Comparison of ENCODE assay signal across 21 cellular contexts in genomic region chr22:18028817-18029527, GRCh38. TPM values are rescaled to one million over a fixed set of nuclear protein-coding genes. Genes with fewer than 3 reads are reported as not detected.
DNase-seq lines count a peak whose midpoint lies in the region; ATAC-seq and TF ChIP-seq lines count a peak whose summit lies in the region.
"Had no signal": no experiment of that assay in that cellular context is flagged by ENCODE, and none has a peak within 500 bp of the region (broad histone marks: within the 10 kb centered on the region; RNA-seq: fewer than 3 reads in every experiment).

No MANE protein-coding gene starts in this region.

- H3K4me3 ChIP-seq in OCI-LY7 (ENCODE audit: low read depth, low read length, poor library complexity, severe bottlenecking) = no peak overlapping the region
- H3K4me3 ChIP-seq: BLaER1 treated with 17β-estradiol and CSF1 and Interleukin-3, amounts not matched to agents 10 nM and 100 nM; SJCRH30 had no signal

- no peaks in the 10 kb centered on the region for H3K9me3 ChIP-seq in OCI-LY7 (ENCODE audit: low read length)
- H3K9me3 ChIP-seq: BLaER1 treated with 17β-estradiol and CSF1 and Interleukin-3, amounts not matched to agents 10 nM and 100 nM; SJCRH30 had no signal

- peak; percentile 62 for ATAC-seq in HG02678 (IDR thresholded peaks at IDR 0.05; ENCODE audit: unreplicated experiment)
- no peak for ATAC-seq in sciatic nerve
- ATAC-seq in GM18870 (IDR thresholded peaks at IDR 0.05; ENCODE audit: unreplicated experiment) = no peak
- ATAC-seq: activated naive CD4-positive, alpha-beta T cell treated with anti-CD3 and anti-CD28 coated beads, Interleukin-2, amount 50 U/mL, for 72 hours; stimulated activated naive CD8-positive, alpha-beta T cell treated with anti-CD3 and anti-CD28 coated beads, Interleukin-15, Interleukin-2, amounts not matched to agents 100 U/mL and 50 U/mL, for 24 hours had no signal

- H2AFZ ChIP-seq in OCI-LY7 (ENCODE audit: low read length) = peak overlapping the region; percentile 33; the same call in 1 of the 2 replicates

- no TSS peak for BruUV-seq in OCI-LY7 (replicated peaks; lab: Mats Ljungman, UMichigan)

- H3K79me2 ChIP-seq in OCI-LY7 (ENCODE audit: insufficient read depth, low read depth, low read length) = no peaks in the 10 kb centered on the region; the same call in 1 of the 2 replicates

- H3K4me2 ChIP-seq in OCI-LY7 (ENCODE audit: low read length) = peak overlapping the region; percentile 47
- H3K4me2 ChIP-seq: BLaER1 treated with 17β-estradiol and CSF1 and Interleukin-3, amounts not matched to agents 10 nM and 100 nM had no signal

- H4K20me1 ChIP-seq in OCI-LY7 (ENCODE audit: insufficient read depth, low read length) = no peaks in the 10 kb centered on the region

- TF ChIP-seq CTCF in OCI-LY7 (conservative IDR thresholded peaks at IDR 0.05; ENCODE audit: low read length) = no peak

- DNase-seq in DMS53 (lab: John Stamatoyannopoulos, UW) (peak; percentile 67), DMS53 treated with DMSO at 0.1 percent for 48 hours (lab: John Stamatoyannopoulos, UW; ENCODE audit: unreplicated experiment) (no peak), OCI-LY7 (ENCODE audit: low spot score) (peak; percentile 68), sciatic nerve (ENCODE audit: low spot score) (peak; percentile 6), NCI-H146 (lab: John Stamatoyannopoulos, UW) (no peak), AG08396 (ENCODE audit: low spot score) (no peak)
- DNase-seq: activated CD4-positive, alpha-beta T cell treated with anti-CD3 and anti-CD28 coated beads, Interleukin-2, amount 50 U/mL, for 48 hours; activated T-cell treated with anti-CD3 and anti-CD28 coated beads, Interleukin-2, amount 50 U/mL, for 24 hours; cortex of kidney; foreskin melanocyte; H7; Kasumi-1; left colon; NCI-H1417; NCI-H446; SJCRH30; stimulated activated naive CD8-positive, alpha-beta T cell treated with anti-CD3 and anti-CD28 coated beads, Interleukin-15, Interleukin-2, amounts not matched to agents 100 U/mL and 50 U/mL, for 24 hours had no signal

- peak overlapping the region; percentile 16 for H3K27ac ChIP-seq in OCI-LY7 (ENCODE audit: low read depth, low read length, poor library complexity, severe bottlenecking)
- H3K27ac ChIP-seq: BLaER1 treated with 17β-estradiol and CSF1 and Interleukin-3, amounts not matched to agents 10 nM and 100 nM; SJCRH30 had no signal

- CTCF ChIA-PET in OCI-LY7 (lab: Charles Lee; ENCODE audit: unreplicated experiment) = interaction anchor here (0.5 to 2.1 kb wide), 7 partner anchors 27 to 70 kb away, joined by 3 to 7 read pairs (median 5); no protein-coding TSS in a partner anchor

- POLR2A ChIA-PET in OCI-LY7 (lab: Charles Lee) = interaction anchor here (0.5 to 6.4 kb wide), 15 partner anchors 15 to 64 kb away, joined by 3 to 48 read pairs (median 4); partner anchors contain the start of gene PEX26

- peaks cover 68% of the 10 kb centered on the region for H3K4me1 ChIP-seq in OCI-LY7 (ENCODE audit: insufficient read depth, low read length, poor library complexity, severe bottlenecking)

- no peaks in the 10 kb centered on the region for H3K36me3 ChIP-seq in OCI-LY7 (ENCODE audit: insufficient read depth, low read length)
- H3K36me3 ChIP-seq: BLaER1 treated with 17β-estradiol and CSF1 and Interleukin-3, amounts not matched to agents 10 nM and 100 nM; SJCRH30 had no signal

- H3K9me2 ChIP-seq in OCI-LY7 (ENCODE audit: insufficient read depth, low read length) = no peaks in the 10 kb centered on the region

- intact Hi-C loops in OCI-LY7 (cut with micrococcal nuclease; ENCODE audit: unreplicated experiment) (no loop called here), sciatic nerve (cut with DNase I) (loop anchor here (10.0 kb wide), 2 partner anchors 114 to 204 kb away; no protein-coding TSS in a partner anchor)

RNA-seq across cellular contexts. Expression of gene MICAL3, which starts 4.6 kb away (rescaled TPM):
- total RNA-seq in OCI-LY7 (2014; rRNA removed; shearing (Covaris generic)) = 80.9 and 93.2 TPM in 2 replicates
- total RNA-seq in OCI-LY7 (2022) = 175 and 210 TPM in 2 replicates
- 131 TPM for total RNA-seq in sciatic nerve

RNA-seq across cellular contexts. Expression of gene PEX26, which starts 48.8 kb away (rescaled TPM):
- 17.6 and 22.4 TPM in 2 replicates for total RNA-seq in OCI-LY7 (2014; rRNA removed; shearing (Covaris generic))
- 37.8 and 43.5 TPM in 2 replicates for total RNA-seq in OCI-LY7 (2022)
- 25.9 TPM for total RNA-seq in sciatic nerve

Comparison
In these comparisons a context has a peak if more than half of its experiments do, and no peak if none do; other contexts are left out.
1. DNase-seq: peak in DMS53 (single experiment), OCI-LY7 (single experiment) and sciatic nerve (single experiment); none in DMS53 treated with DMSO at 0.1 percent for 48 hours (single experiment), NCI-H146 (single experiment) and AG08396 (single experiment).